In genomic region chr10:80057171-80057570, GRCh38 we compare ENCODE assay signal across 24 cellular contexts. TPM values are rescaled to one million over a fixed set of nuclear protein-coding genes. Genes with fewer than 3 reads are reported as not detected.
DNase-seq lines count a peak whose midpoint lies in the region; ATAC-seq, FAIRE-seq and TF ChIP-seq lines count a peak whose summit lies in the region.
"Had no signal": no experiment of that assay in that cellular context is flagged by ENCODE, and none has a peak within 500 bp of the region (broad histone marks: within the 10 kb centered on the region; RNA-seq: fewer than 3 reads in every experiment).

No MANE protein-coding gene starts in this region.

- FAIRE-seq in small intestine (lab: Jason Lieb, UNC): no peak
- FAIRE-seq: A549, G401.6, GM12892 had no signal

- TF ChIP-seq EP300 in SK-N-SH (IDR thresholded peaks at IDR 0.05; ENCODE audit: borderline replicate concordance in 1 of 2, low read depth in 1 of 2, low read length in 1 of 2): no peak

- CTCF ChIA-PET in HEK293 (lab: Yijun Ruan, JAX): interaction anchor here (4.8 kb wide), 1 partner anchor 10 kb away, joined by 26 read pairs; no protein-coding TSS in a partner anchor
- CTCF ChIA-PET in CD8-positive, alpha-beta T cell (lab: Charles Lee): interaction anchor here (1.5 to 5.5 kb wide), 2 partner anchors 10 to 11 kb away, joined by 4 to 42 read pairs; no protein-coding TSS in a partner anchor
- CTCF ChIA-PET in SK-N-SH (lab: Yijun Ruan, JAX): interaction anchor here (1.3 to 2.2 kb wide), 4 partner anchors 10 to 12 kb away, joined by 7 to 19 read pairs (median 10); no protein-coding TSS in a partner anchor

- H3K27me3 Mint-ChIP-seq in T-helper 17 cell: peaks cover 4% of the 10 kb centered on the region
- no peaks in the 10 kb centered on the region for H3K27me3 Mint-ChIP-seq in CD8-positive, alpha-beta T cell (ENCODE audit: low read depth)
- H3K27me3 Mint-ChIP-seq: CD4-positive, alpha-beta T cell had no signal

- peak overlapping the region; percentile 71 for H3K27ac Mint-ChIP-seq in T-helper 17 cell
- no peak overlapping the region for H3K27ac Mint-ChIP-seq in CD8-positive, alpha-beta T cell
- H3K27ac Mint-ChIP-seq: CD14-positive monocyte; CD4-positive, alpha-beta T cell; H9; HFFc6 had no signal

- H3K79me2 ChIP-seq in SK-N-SH (ENCODE audit: insufficient read depth): no peaks in the 10 kb centered on the region

- H3K4me3 ChIP-seq in HEK293 (ENCODE audit: low read depth, low read length) (no peak overlapping the region), small intestine (ENCODE audit: low read depth in 1 of 2, low read length in 2 of 2) (no peak overlapping the region), SK-N-SH (ENCODE audit: low read depth in 2 of 2, low read length in 1 of 2) (no peak overlapping the region)
- no peak overlapping the region for H3K4me3 ChIP-seq in CD8-positive, alpha-beta T cell (ENCODE audit: low read depth, low read length)
- H3K4me3 ChIP-seq: A549; BLaER1 treated with 17β-estradiol and CSF1 and Interleukin-3, amounts not matched to agents 10 nM and 100 nM; GM23248 had no signal

- ATAC-seq in T-helper 17 cell (no peak), esophagus mucosa (peak; percentile 89), GM21717 (IDR thresholded peaks at IDR 0.05; ENCODE audit: unreplicated experiment) (no peak)
- no peak for ATAC-seq in CD8-positive, alpha-beta T cell
- ATAC-seq: A549, HCT116 had no signal

- no peak for DNase-seq in T-helper 17 cell
- DNase-seq in small intestine: peak; percentile 44
- no peak for DNase-seq in CD8-positive, alpha-beta T cell
- no peak for DNase-seq in SK-N-SH
- DNase-seq: 8988T; ACHN; AML-193; BE2C; Caco-2; CD4-positive, alpha-beta T cell; DMS153; DND-41; GM23248; H9; HFFc6 had no signal

- no peaks in the 10 kb centered on the region for H3K36me3 Mint-ChIP-seq in T-helper 17 cell (ENCODE audit: low read depth)
- no peaks in the 10 kb centered on the region for H3K36me3 Mint-ChIP-seq in CD8-positive, alpha-beta T cell
- H3K36me3 Mint-ChIP-seq: CD14-positive monocyte had no signal

- WGBS in small intestine, 3 donors: 25 to 78% (median 51%) methylated on average over 4 of the region's 4 CpGs
- WGBS in SK-N-SH (ENCODE audit: low lambda C conversion rate): 38% methylated on average over 4 of the region's 4 CpGs

- H3K9me3 ChIP-seq in HEK293 (ENCODE audit: control insufficient read depth, insufficient read depth, low read depth, low read length) (no peaks in the 10 kb centered on the region), T-helper 17 cell (ENCODE audit: control insufficient read depth, low read length, poor library complexity, severe bottlenecking) (no peaks in the 10 kb centered on the region), small intestine (ENCODE audit: control insufficient read depth, low read depth) (no peaks in the 10 kb centered on the region), SK-N-SH (no peaks in the 10 kb centered on the region)
- H3K9me3 ChIP-seq in CD8-positive, alpha-beta T cell (ENCODE audit: low read length): no peaks in the 10 kb centered on the region
- H3K9me3 ChIP-seq: A549; BE2C; BLaER1 treated with 17β-estradiol and CSF1 and Interleukin-3, amounts not matched to agents 10 nM and 100 nM; Caco-2 had no signal

- no peak overlapping the region for H3K4me3 Mint-ChIP-seq in T-helper 17 cell
- H3K4me3 Mint-ChIP-seq in CD8-positive, alpha-beta T cell: no peak overlapping the region
- H3K4me3 Mint-ChIP-seq: CD14-positive monocyte; CD4-positive, alpha-beta T cell; H9; HFFc6 had no signal

- POLR2A ChIA-PET in HEK293 (lab: Yijun Ruan, JAX): no interaction called here
- POLR2A ChIA-PET in CD8-positive, alpha-beta T cell (lab: Charles Lee): no interaction called here
- POLR2A ChIA-PET in SK-N-SH (lab: Yijun Ruan, JAX): no interaction called here

- H2AFZ ChIP-seq in SK-N-SH (ENCODE audit: low read depth): no peak overlapping the region
- H2AFZ ChIP-seq: GM23248 had no signal

- H3K27me3 ChIP-seq in small intestine (ENCODE audit: control insufficient read depth in 2 of 2, insufficient read depth in 2 of 2, low read length in 2 of 2): no peaks in the 10 kb centered on the region
- no peaks in the 10 kb centered on the region for H3K27me3 ChIP-seq in CD8-positive, alpha-beta T cell (ENCODE audit: insufficient read depth, low read length)
- H3K27me3 ChIP-seq in SK-N-SH (ENCODE audit: insufficient read depth): no peaks in the 10 kb centered on the region
- H3K27me3 ChIP-seq: BE2C; BLaER1 treated with 17β-estradiol and CSF1 and Interleukin-3, amounts not matched to agents 10 nM and 100 nM had no signal

- no peaks in the 10 kb centered on the region for H3K36me3 ChIP-seq in HEK293 (ENCODE audit: control insufficient read depth in 2 of 2, insufficient read depth in 1 of 2, low read length in 2 of 2)
- H3K36me3 ChIP-seq in small intestine (ENCODE audit: control insufficient read depth in 2 of 2, insufficient read depth in 2 of 2, low read length in 2 of 2): no peaks in the 10 kb centered on the region
- no peaks in the 10 kb centered on the region for H3K36me3 ChIP-seq in CD8-positive, alpha-beta T cell (ENCODE audit: insufficient read depth, low read length)
- no peaks in the 10 kb centered on the region for H3K36me3 ChIP-seq in SK-N-SH (replicated peaks in 1 of 2; ENCODE audit: control insufficient read depth in 1 of 2, insufficient read depth in 2 of 2, low read length in 1 of 2)
- H3K36me3 ChIP-seq: BE2C; BLaER1 treated with 17β-estradiol and CSF1 and Interleukin-3, amounts not matched to agents 10 nM and 100 nM had no signal

- H3K4me1 ChIP-seq in HEK293 (ENCODE audit: control insufficient read depth, insufficient read depth, low read length): no peaks in the 10 kb centered on the region
- no peaks in the 10 kb centered on the region for H3K4me1 ChIP-seq in small intestine (ENCODE audit: control insufficient read depth in 2 of 2, insufficient read depth in 1 of 2, low read depth in 1 of 2, low read length in 1 of 2)
- no peaks in the 10 kb centered on the region for H3K4me1 ChIP-seq in CD8-positive, alpha-beta T cell (ENCODE audit: insufficient read depth, low read length)
- no peaks in the 10 kb centered on the region for H3K4me1 ChIP-seq in SK-N-SH (ENCODE audit: control insufficient read depth in 1 of 2, insufficient read depth in 2 of 2, low read depth in 1 of 2, low read length in 1 of 2)
- H3K4me1 ChIP-seq: A549, BE2C, Caco-2 had no signal

- no peak for TF ChIP-seq RAD21 in SK-N-SH (IDR thresholded peaks at IDR 0.05; ENCODE audit: low read length)

- H3K9me2 ChIP-seq in SK-N-SH: no peaks in the 10 kb centered on the region

- H3K27ac ChIP-seq in HEK293 (ENCODE audit: extremely low read depth, low read depth, low read length) (no peak overlapping the region), small intestine (ENCODE audit: low read depth in 1 of 2, low read length in 1 of 2) (no peak overlapping the region), SK-N-SH (ENCODE audit: low read depth in 2 of 2, low read length in 1 of 2) (no peak overlapping the region)
- no peak overlapping the region for H3K27ac ChIP-seq in CD8-positive, alpha-beta T cell (ENCODE audit: low read depth, low read length)
- H3K27ac ChIP-seq: A549; BLaER1 treated with 17β-estradiol and CSF1 and Interleukin-3, amounts not matched to agents 10 nM and 100 nM; GM23248 had no signal

- peaks cover 9% of the 10 kb centered on the region for H3K4me1 Mint-ChIP-seq in T-helper 17 cell
- H3K4me1 Mint-ChIP-seq in CD8-positive, alpha-beta T cell (ENCODE audit: low read depth): no peaks in the 10 kb centered on the region

- no peak overlapping the region for H3K4me2 ChIP-seq in SK-N-SH
- H3K4me2 ChIP-seq: A549; BLaER1 treated with 17β-estradiol and CSF1 and Interleukin-3, amounts not matched to agents 10 nM and 100 nM had no signal

- no peaks in the 10 kb centered on the region for H3F3A ChIP-seq in SK-N-SH (replicated peaks; ENCODE audit: insufficient read depth)

- no peaks in the 10 kb centered on the region for H3K9me3 Mint-ChIP-seq in CD8-positive, alpha-beta T cell
- H3K9me3 Mint-ChIP-seq: CD14-positive monocyte; CD4-positive, alpha-beta T cell; H9; HFFc6 had no signal

- H4K20me1 ChIP-seq in SK-N-SH (ENCODE audit: insufficient read depth): no peaks in the 10 kb centered on the region
- H4K20me1 ChIP-seq: BLaER1 treated with 17β-estradiol and CSF1 and Interleukin-3, amounts not matched to agents 10 nM and 100 nM had no signal

- intact Hi-C loops in CD8-positive, alpha-beta T cell (cut with DNase I, micrococcal nuclease): loop anchor here in 1 of 2 experiments (10.0 kb wide), 1 partner anchor 682 kb away; no protein-coding TSS in a partner anchor

- no peak overlapping the region for H3K9ac ChIP-seq in SK-N-SH
- H3K9ac ChIP-seq: BLaER1 treated with 17β-estradiol and CSF1 and Interleukin-3, amounts not matched to agents 10 nM and 100 nM; GM23248 had no signal

- no peak for TF ChIP-seq CTCF in HEK293 (tag by site-specific recombination; IDR thresholded peaks at IDR 0.05)
- no peak for TF ChIP-seq CTCF in CD8-positive, alpha-beta T cell (IDR thresholded peaks at IDR 0.05)
- no peak for TF ChIP-seq CTCF in SK-N-SH (IDR thresholded peaks at IDR 0.05)

TF ChIP-seq in HEK293, 187 proteins besides CTCF, POLR2A, EP300 and RAD21 (continues in another document):
- no peak for TF ChIP-seq ZFP69B (tag by site-specific recombination; IDR thresholded peaks at IDR 0.05)

TF ChIP-seq in SK-N-SH, 30 proteins besides CTCF, POLR2A, EP300 and RAD21:
- TF ChIP-seq RFX5 (IDR thresholded peaks at IDR 0.05; ENCODE audit: low read length): no peak
- no peak for TF ChIP-seq SMC3 (IDR thresholded peaks at IDR 0.05; ENCODE audit: low read depth, low read length)

RNA-seq across cellular contexts. Expression of gene TMEM254, which starts 21.3 kb away (rescaled TPM):
- total RNA-seq in T-helper 17 cell (10 to 100 TPM in 1 of 2 donors, 1 to 10 TPM in 1; 8.1 to 11.3 TPM), esophagus mucosa (46.8 TPM)
- polyA plus RNA-seq in small intestine (10 to 100 TPM; 10.7 to 19.3 (median 15.4) TPM), SK-N-SH (2012; rRNA removed) (20.5 and 27.3 TPM in 2 replicates)
- total RNA-seq in CD8-positive, alpha-beta T cell: 1 to 10 TPM; 3.5 to 4.0 TPM
- polyA plus RNA-seq in SK-N-SH (2012; cell fraction: cytosol; rRNA removed): 24.2 and 28.0 TPM in 2 replicates
- polyA plus RNA-seq in SK-N-SH (2012; cell fraction: nucleus; rRNA removed): 10.1 and 21.5 TPM in 2 replicates
